ENCODE assay signal across 8 cellular contexts in genomic region chr4:87005690-87006461, GRCh38.
DNase-seq lines count a peak whose midpoint lies in the region; ATAC-seq, FAIRE-seq and TF ChIP-seq lines count a peak whose summit lies in the region.

No MANE protein-coding gene starts in this region.

- H3K36me3 ChIP-seq in cardiac muscle cell (no peaks in the 10 kb centered on the region), HUES6 (ENCODE audit: control insufficient read depth, insufficient read depth, low read length) (no peaks in the 10 kb centered on the region), neural progenitor cell (no peaks in the 10 kb centered on the region), uterus (no peaks in the 10 kb centered on the region)

- H3K9me3 Mint-ChIP-seq in neural progenitor cell, result no peaks in the 10 kb centered on the region

- peaks cover 63% of the 10 kb centered on the region for H3F3A ChIP-seq in neural progenitor cell (ENCODE audit: low read depth)

- peak overlapping the region; percentile 92 for H3K4me2 ChIP-seq in neural progenitor cell

- peak overlapping the region; percentile 97 for H3K4me3 Mint-ChIP-seq in neural progenitor cell

- no peaks in the 10 kb centered on the region for H3K27me3 Mint-ChIP-seq in neural progenitor cell (ENCODE audit: insufficient read depth, low read depth)

- FAIRE-seq in RCC 7860 (lab: Jason Lieb, UNC), result no peak

- intact Hi-C loops in Right ventricle myocardium inferior (cut with DNase I), result loop anchor here (1.0 to 5.0 kb wide), 5 partner anchors 23 to 87 kb away; partner anchors contain the start of gene AFF1
- intact Hi-C loops in uterus (cut with DNase I; ENCODE audit: low total_unique reads), result no loop called here

- H3K4me1 ChIP-seq in cardiac muscle cell (ENCODE audit: low read depth) (peaks cover 33% of the 10 kb centered on the region), HUES6 (ENCODE audit: control insufficient read depth, insufficient read depth, low read length) (peaks cover 60% of the 10 kb centered on the region), neural progenitor cell (peaks cover 61% of the 10 kb centered on the region), uterus (no peaks in the 10 kb centered on the region)

- TF ChIP-seq POLR2A in uterus (IDR thresholded peaks at IDR 0.05), result no peak

- no peak for ATAC-seq in Right ventricle myocardium inferior
- ATAC-seq in activated CD4-positive, CD25-positive, alpha-beta regulatory T cell treated with anti-CD3 and anti-CD28 coated beads, Interleukin-2, amount 50 U/mL, for 24 hours, result peak; percentile 44 to 45

- H2AFZ ChIP-seq in neural progenitor cell (replicated peaks), result no peak overlapping the region

- no peaks in the 10 kb centered on the region for H3K27me3 ChIP-seq in cardiac muscle cell
- H3K27me3 ChIP-seq in HUES6 (ENCODE audit: control insufficient read depth, insufficient read depth, low read length), result no peaks in the 10 kb centered on the region
- H3K27me3 ChIP-seq in neural progenitor cell, result no peaks in the 10 kb centered on the region
- no peaks in the 10 kb centered on the region for H3K27me3 ChIP-seq in uterus

- TF ChIP-seq CTCF in cardiac muscle cell (IDR thresholded peaks at IDR 0.05; ENCODE audit: low read depth, low read length), result no peak
- no peak for TF ChIP-seq CTCF in epithelial cell of esophagus (IDR thresholded peaks at IDR 0.05; ENCODE audit: insufficient read depth, low read depth, low read length, missing control alignments)
- no peak for TF ChIP-seq CTCF in neural progenitor cell (IDR thresholded peaks at IDR 0.05)
- no peak for TF ChIP-seq CTCF in uterus (IDR thresholded peaks at IDR 0.05)

- H3K27ac Mint-ChIP-seq in neural progenitor cell, result peak overlapping the region; percentile 97

- no peaks in the 10 kb centered on the region for H3K9me3 ChIP-seq in cardiac muscle cell (ENCODE audit: low read depth)
- no peaks in the 10 kb centered on the region for H3K9me3 ChIP-seq in HUES6 (ENCODE audit: control insufficient read depth, insufficient read depth, low read depth, low read length)
- H3K9me3 ChIP-seq in neural progenitor cell (ENCODE audit: low read depth), result no peaks in the 10 kb centered on the region
- H3K9me3 ChIP-seq in uterus, result no peaks in the 10 kb centered on the region

- H3K27ac ChIP-seq in cardiac muscle cell (peak overlapping the region; percentile 99), HUES6 (ENCODE audit: low read depth, low read length) (peak overlapping the region; percentile 98; the same call in 1 of the 2 replicates), neural progenitor cell (peak overlapping the region; percentile 99), uterus (peak overlapping the region; percentile 94 to 95)

- H3K36me3 Mint-ChIP-seq in neural progenitor cell, result no peaks in the 10 kb centered on the region

- peaks cover 31% of the 10 kb centered on the region for H4K20me1 ChIP-seq in neural progenitor cell (ENCODE audit: low read depth)

- DNase-seq in cardiac muscle cell (ENCODE audit: low read depth in 1 of 2, low spot score in 1 of 2) (peak in 1 of 2 donors; percentile 37), Right ventricle myocardium inferior (ENCODE audit: missing footprints) (no peak), epithelial cell of esophagus (ENCODE audit: low read depth) (no peak), neural progenitor cell (ENCODE audit: low spot score) (peak; percentile 52), uterus (no peak), RCC 7860 (ENCODE audit: low spot score) (no peak)

- H3K79me2 ChIP-seq in neural progenitor cell (ENCODE audit: low read depth), result peaks cover 69% of the 10 kb centered on the region

- H3K4me1 Mint-ChIP-seq in neural progenitor cell, result peaks cover 53% of the 10 kb centered on the region

- H3K9ac ChIP-seq in HUES6 (ENCODE audit: low read length), result peak overlapping the region; percentile 99
- peak overlapping the region; percentile 4 for H3K9ac ChIP-seq in neural progenitor cell

- H3K4me3 ChIP-seq in cardiac muscle cell, result peak overlapping the region; percentile 67
- H3K4me3 ChIP-seq in HUES6 (ENCODE audit: low read depth, low read length), result peak overlapping the region; percentile 81
- peak overlapping the region; percentile 88 for H3K4me3 ChIP-seq in epithelial cell of esophagus (ENCODE audit: low read length)
- H3K4me3 ChIP-seq in neural progenitor cell, result peak overlapping the region; percentile 76
- H3K4me3 ChIP-seq in uterus, result peak overlapping the region; percentile 60 to 78
